8 cellular contexts compared by ENCODE assay signal in genomic region chr5:43514816-43515677, GRCh38. TPM values are rescaled to one million over a fixed set of nuclear protein-coding genes. Genes with fewer than 3 reads are reported as not detected.
DNase-seq lines count a peak whose midpoint lies in the region; ATAC-seq and TF ChIP-seq lines count a peak whose summit lies in the region.

Gene C5orf34 (minus strand): TSS chr5:43515148. CDS start chr5:43509339, 5,809 bp downstream.

- H3K27ac ChIP-seq in prostate gland (peak within 1 kb of the TSS; percentile 74 to 81), urinary bladder (ENCODE audit: low read depth) (peak within 1 kb of the TSS; percentile 86)

- peak within 1 kb of the TSS; percentile 52 to 54 for H3K4me3 ChIP-seq in prostate gland
- peak within 1 kb of the TSS; percentile 59 for H3K4me3 ChIP-seq in urinary bladder (ENCODE audit: low read depth, low read length)

- intact Hi-C loops in left ventricle myocardium superior (cut with micrococcal nuclease) = no loop called here
- intact Hi-C loops in prostate gland (cut with DNase I) = loop anchor here (5.0 kb wide), 2 partner anchors 33 to 42 kb away; partner anchors contain the start of genes PAIP1 and TMEM267

- DNase-seq in NCI-H146 treated with DMSO at 0.1 percent for 48 hours (lab: John Stamatoyannopoulos, UW; ENCODE audit: unreplicated experiment) (peak; percentile 92), T-helper 1 cell (peak; percentile 88 to 94 (median 91)), amygdala (lab: John Stamatoyannopoulos, UW) (peak; percentile 32 to 96 (median 87)), left ventricle myocardium superior (peak; percentile 97), prostate gland (ENCODE audit: low spot score) (peak; percentile 97)

- no peaks in the 10 kb centered on the region for H3K9me3 ChIP-seq in prostate gland

- peak in 1 of 4 experiments; percentile 32 for TF ChIP-seq CTCF in prostate gland (IDR thresholded peaks at IDR 0.05)

- ATAC-seq in HG02884 (IDR thresholded peaks at IDR 0.05; ENCODE audit: unreplicated experiment) = peak; percentile 97
- ATAC-seq in left ventricle myocardium superior = peak; percentile 100

- TF ChIP-seq POLR2A in GM15510 (IDR thresholded peaks at IDR 0.05; ENCODE audit: borderline replicate concordance, extremely low read depth, insufficient read length) (peak; percentile 85), prostate gland (IDR thresholded peaks at IDR 0.05) (peak; percentile 73)

- H3K36me3 ChIP-seq in prostate gland (no peaks in the 10 kb centered on the region), urinary bladder (ENCODE audit: insufficient read depth) (no peaks in the 10 kb centered on the region)

- under 1% methylated on average over 35 of the region's 35 CpGs for WGBS in prostate gland
- under 1% methylated on average over 35 of the region's 35 CpGs for WGBS in urinary bladder

- H3K27me3 ChIP-seq in prostate gland (replicated peaks; ENCODE audit: insufficient read depth) = no peaks in the 10 kb centered on the region

- H3K4me1 ChIP-seq in prostate gland (replicated peaks) = no peaks in the 10 kb centered on the region
- H3K4me1 ChIP-seq in urinary bladder (ENCODE audit: insufficient read depth) = no peaks in the 10 kb centered on the region

RNA-seq across cellular contexts. Expression of gene C5orf34, which starts in this region (rescaled TPM):
- total RNA-seq in left ventricle myocardium superior = 1.0 TPM
- 1 to 10 TPM; 1.5 to 4.5 TPM for total RNA-seq in prostate gland
- total RNA-seq in urinary bladder = 9.7 TPM
- polyA plus RNA-seq in urinary bladder = 3.9 TPM

Comparison
In these comparisons a context has a peak if more than half of its experiments do, and no peak if none do; other contexts are left out.
1. Peak in every context shown above with its lines: DNase-seq, ATAC-seq, H3K4me3 ChIP-seq and H3K27ac ChIP-seq.